1 cellular context compared by ENCODE assay signal in the genomic region with DNA sequence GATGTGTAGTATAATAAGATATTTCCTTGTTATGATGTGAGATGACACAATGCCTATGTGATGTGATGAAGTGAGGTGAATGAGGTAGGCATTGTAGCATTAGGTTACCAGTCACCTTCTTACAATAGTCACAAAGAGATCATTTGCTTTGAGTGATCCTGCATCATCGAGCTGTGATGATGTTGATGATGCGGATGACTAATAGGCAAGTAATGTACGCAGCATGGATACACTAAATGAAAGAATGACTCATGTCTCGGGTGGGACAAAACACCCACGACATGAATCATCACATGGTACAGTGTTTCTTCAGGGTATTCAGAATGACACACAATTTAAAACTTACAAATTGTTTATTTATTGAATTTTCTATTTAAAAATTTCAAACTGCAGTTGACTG.
TF ChIP-seq lines count a peak whose summit lies in the region.

No MANE protein-coding gene starts in this region.

TF ChIP-seq in HepG2, 621 proteins besides CTCF, POLR2A, EP300 and RAD21 (continued from another document):
- TF ChIP-seq ZNF609 (CRISPR knock-in tag; IDR thresholded peaks at IDR 0.05; ENCODE audit: borderline replicate concordance) (no peak), ZFP36L1 (CRISPR knock-in tag; IDR thresholded peaks at IDR 0.05) (no peak), TBX2 (CRISPR knock-in tag; IDR thresholded peaks at IDR 0.05; ENCODE audit: borderline replicate concordance) (no peak), SMAD3 (CRISPR knock-in tag; IDR thresholded peaks at IDR 0.05) (no peak), ERF (CRISPR knock-in tag; IDR thresholded peaks at IDR 0.05) (no peak), SSRP1 (CRISPR knock-in tag; IDR thresholded peaks at IDR 0.05) (no peak), ZBTB21 (CRISPR knock-in tag; IDR thresholded peaks at IDR 0.05) (peak; percentile 60), NCOA5 (CRISPR knock-in tag; IDR thresholded peaks at IDR 0.05) (no peak)
